1 cellular context compared by ENCODE assay signal in genomic region chr1:21781971-21782867, GRCh38.
TF ChIP-seq lines count a peak whose summit lies in the region.

No MANE protein-coding gene starts in this region.

TF ChIP-seq in HepG2, 621 proteins besides CTCF, POLR2A, EP300 and RAD21 (continued from another document and continues in another):
- TF ChIP-seq ATF6 (CRISPR knock-in tag; conservative IDR thresholded peaks at IDR 0.05) (0 out of 2 replicates have a peak, but pooled peaks have one; percentile 3), FOXP1 (IDR thresholded peaks at IDR 0.05) (no peak), FOXP1 (CRISPR knock-in tag; IDR thresholded peaks at IDR 0.05) (no peak), GZF1 (CRISPR knock-in tag; IDR thresholded peaks at IDR 0.05) (0 out of 2 replicates have a peak, but pooled peaks have one; percentile 24), ZNF343 (CRISPR knock-in tag; IDR thresholded peaks at IDR 0.05) (no peak), AHDC1 (CRISPR knock-in tag; IDR thresholded peaks at IDR 0.05; ENCODE audit: borderline replicate concordance) (peak; percentile 49; the same call in 1 of the 2 replicates), ZNF788 (CRISPR knock-in tag; IDR thresholded peaks at IDR 0.05; ENCODE audit: borderline replicate concordance) (0 out of 2 replicates have a peak, but pooled peaks have one; percentile 31), RERE (CRISPR knock-in tag; IDR thresholded peaks at IDR 0.05; ENCODE audit: low read depth) (0 out of 2 replicates have a peak, but pooled peaks have one; percentile 7), ATF1 (CRISPR knock-in tag; IDR thresholded peaks at IDR 0.05) (peak; percentile 28; the same call in 1 of the 2 replicates), ZBTB34 (CRISPR knock-in tag; IDR thresholded peaks at IDR 0.05) (no peak), ZNF337 (CRISPR knock-in tag; IDR thresholded peaks at IDR 0.05; ENCODE audit: borderline replicate concordance, low read depth) (0 out of 2 replicates have a peak, but pooled peaks have one; percentile 1), ZNF670 (CRISPR knock-in tag; IDR thresholded peaks at IDR 0.05; ENCODE audit: borderline replicate concordance) (peak; percentile 66; the same call in 1 of the 2 replicates), HNF1B (CRISPR knock-in tag; IDR thresholded peaks at IDR 0.05) (0 out of 2 replicates have a peak, but pooled peaks have one; percentile 46), SMAD1 (CRISPR knock-in tag; IDR thresholded peaks at IDR 0.05; ENCODE audit: borderline replicate concordance, low read depth) (0 out of 2 replicates have a peak, but pooled peaks have one; percentile 7), ZNF816 (CRISPR knock-in tag; IDR thresholded peaks at IDR 0.05; ENCODE audit: borderline replicate concordance) (no peak), NFRKB (IDR thresholded peaks at IDR 0.05) (no peak), IRX3 (CRISPR knock-in tag; IDR thresholded peaks at IDR 0.05; ENCODE audit: borderline replicate concordance, low read depth) (peak; percentile 28; the same call in 1 of the 2 replicates), TOPORS (CRISPR knock-in tag; IDR thresholded peaks at IDR 0.05) (no peak; the same call in 1 of the 2 replicates), KLF16 (CRISPR knock-in tag; IDR thresholded peaks at IDR 0.05) (0 out of 4 replicates have a peak, but pooled peaks of 1 of the 2 experiments have one; percentile 28), ZNF10 (CRISPR knock-in tag; IDR thresholded peaks at IDR 0.05; ENCODE audit: borderline replicate concordance, low read depth) (0 out of 2 replicates have a peak, but pooled peaks have one; percentile 64), ELF4 (CRISPR knock-in tag; IDR thresholded peaks at IDR 0.05; ENCODE audit: borderline replicate concordance) (0 out of 2 replicates have a peak, but pooled peaks have one; percentile 5), ZNF784 (CRISPR knock-in tag; IDR thresholded peaks at IDR 0.05; ENCODE audit: borderline replicate concordance) (no peak; the same call in 1 of the 2 replicates), ZNF414 (CRISPR knock-in tag; IDR thresholded peaks at IDR 0.05) (0 out of 2 replicates have a peak, but pooled peaks have one; percentile 13), ZNF281 (CRISPR knock-in tag; IDR thresholded peaks at IDR 0.05; ENCODE audit: borderline replicate concordance) (no peak), ZBTB39 (CRISPR knock-in tag; IDR thresholded peaks at IDR 0.05) (0 out of 2 replicates have a peak, but pooled peaks have one; percentile 45)
